2 cellular contexts compared by ENCODE assay signal in the genomic region with DNA sequence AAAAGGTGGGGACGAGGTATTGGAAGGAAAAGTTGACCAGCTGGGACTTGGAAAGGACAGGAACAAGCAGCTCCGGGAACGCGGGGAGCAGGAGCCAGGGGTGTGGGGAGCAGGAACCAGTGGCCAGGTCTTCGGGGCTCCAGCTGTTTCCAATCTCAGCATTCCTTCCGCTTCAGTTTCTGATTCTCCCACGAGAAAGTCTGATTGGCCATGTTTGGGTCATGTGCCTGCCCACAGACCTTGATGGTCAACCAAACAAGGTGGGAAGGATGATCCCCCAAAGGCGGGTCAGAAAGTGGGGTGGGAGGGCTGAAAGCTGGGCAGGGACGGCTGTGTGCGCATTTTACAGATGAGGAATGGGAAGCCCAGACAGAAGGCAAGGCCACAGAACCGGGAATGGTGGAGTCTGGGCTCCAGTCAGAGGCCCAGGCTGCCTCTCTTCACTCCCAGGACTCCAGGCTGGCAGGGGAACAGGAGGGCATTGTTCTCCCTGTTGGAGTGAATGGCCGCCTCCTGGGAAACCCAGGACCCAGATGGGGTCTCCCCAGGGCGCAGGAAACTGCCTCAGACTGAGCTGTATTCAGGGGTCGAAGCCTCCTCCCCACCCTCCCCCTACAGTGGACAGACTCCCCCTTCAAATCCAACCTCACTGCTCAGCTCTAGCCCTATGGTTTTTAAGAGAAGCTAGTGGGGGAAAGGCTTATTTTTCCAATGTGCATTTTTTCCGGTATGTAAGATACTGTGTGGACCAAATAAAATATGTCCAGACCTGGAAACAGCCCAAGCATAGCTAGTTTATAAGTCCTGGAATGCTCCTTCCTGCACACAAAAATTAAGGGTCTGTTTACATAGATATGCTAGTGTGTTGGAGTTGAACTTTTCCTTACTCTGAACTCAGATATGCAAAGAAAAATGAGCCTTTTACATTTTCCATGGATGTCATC.
TF ChIP-seq lines count a peak whose summit lies in the region.

No MANE protein-coding gene starts in this region.

TF ChIP-seq in IMR-90, 13 proteins besides CTCF, POLR2A, EP300 and RAD21:
- TF ChIP-seq MAZ (IDR thresholded peaks at IDR 0.05; ENCODE audit: borderline replicate concordance, low read depth, low read length), result no peak
- no peak for TF ChIP-seq MAFK (IDR thresholded peaks at IDR 0.05; ENCODE audit: low read depth, low read length)
- TF ChIP-seq, protein P1, sequence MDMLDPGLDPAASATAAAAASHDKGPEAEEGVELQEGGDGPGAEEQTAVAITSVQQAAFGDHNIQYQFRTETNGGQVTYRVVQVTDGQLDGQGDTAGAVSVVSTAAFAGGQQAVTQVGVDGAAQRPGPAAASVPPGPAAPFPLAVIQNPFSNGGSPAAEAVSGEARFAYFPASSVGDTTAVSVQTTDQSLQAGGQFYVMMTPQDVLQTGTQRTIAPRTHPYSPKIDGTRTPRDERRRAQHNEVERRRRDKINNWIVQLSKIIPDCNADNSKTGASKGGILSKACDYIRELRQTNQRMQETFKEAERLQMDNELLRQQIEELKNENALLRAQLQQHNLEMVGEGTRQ (IDR thresholded peaks at IDR 0.05; ENCODE audit: low read depth, low read length), result peak; percentile 59; the same call in 1 of the 2 replicates
TF ChIP-seq in IMR-90: peak in this region for 1.

TF ChIP-seq in HepG2, 621 proteins besides CTCF, POLR2A, EP300 and RAD21 (continues in another document):
- TF ChIP-seq HDAC6 (IDR thresholded peaks at IDR 0.05; ENCODE audit: low read depth, low read length) (no peak), TEAD2 (CRISPR knock-in tag; IDR thresholded peaks at IDR 0.05) (no peak), MED8 (CRISPR knock-in tag; IDR thresholded peaks at IDR 0.05; ENCODE audit: insufficient replicate concordance) (no peak), KLF9 (CRISPR knock-in tag; IDR thresholded peaks at IDR 0.05; ENCODE audit: low read depth) (no peak), SNAI1 (CRISPR knock-in tag; IDR thresholded peaks at IDR 0.05; ENCODE audit: borderline replicate concordance) (no peak), SOX6 (IDR thresholded peaks at IDR 0.05) (no peak), SOX6 (CRISPR knock-in tag; IDR thresholded peaks at IDR 0.05) (no peak), GATAD1 (CRISPR knock-in tag; IDR thresholded peaks at IDR 0.05) (no peak), ZNF781 (CRISPR knock-in tag; IDR thresholded peaks at IDR 0.05; ENCODE audit: borderline replicate concordance, not compliant biosample characterization) (peak; percentile 52), RFX3 (CRISPR knock-in tag; IDR thresholded peaks at IDR 0.05) (no peak), ZNF292 (CRISPR knock-in tag; IDR thresholded peaks at IDR 0.05; ENCODE audit: borderline replicate concordance, low read depth) (peak; percentile 50; the same call in 1 of the 2 replicates), ZNF251 (CRISPR knock-in tag; IDR thresholded peaks at IDR 0.05) (no peak), NFIB (CRISPR knock-in tag; IDR thresholded peaks at IDR 0.05; ENCODE audit: borderline replicate concordance) (no peak), ZNF773 (CRISPR knock-in tag; IDR thresholded peaks at IDR 0.05; ENCODE audit: borderline replicate concordance) (no peak), HNF4G (IDR thresholded peaks at IDR 0.05; ENCODE audit: borderline replicate concordance, low read depth, low read length) (no peak), HNF4G (CRISPR knock-in tag; IDR thresholded peaks at IDR 0.05; ENCODE audit: borderline replicate concordance, low read depth) (no peak), ZNF768 (CRISPR knock-in tag; IDR thresholded peaks at IDR 0.05) (peak; percentile 33; the same call in 1 of the 2 replicates), ZNF776 (CRISPR knock-in tag; IDR thresholded peaks at IDR 0.05) (no peak), KMT2B (CRISPR knock-in tag; IDR thresholded peaks at IDR 0.05) (no peak), ZFP90 (CRISPR knock-in tag; IDR thresholded peaks at IDR 0.05; ENCODE audit: borderline replicate concordance) (no peak), ZNF441 (CRISPR knock-in tag; IDR thresholded peaks at IDR 0.05; ENCODE audit: borderline replicate concordance) (peak; percentile 21; the same call in 1 of the 2 replicates), ZNF670 (CRISPR knock-in tag; IDR thresholded peaks at IDR 0.05; ENCODE audit: borderline replicate concordance) (no peak), ZNF337 (CRISPR knock-in tag; IDR thresholded peaks at IDR 0.05; ENCODE audit: borderline replicate concordance, low read depth) (no peak), AHR (CRISPR knock-in tag; IDR thresholded peaks at IDR 0.05) (no peak), MXD4 (CRISPR knock-in tag; IDR thresholded peaks at IDR 0.05) (no peak), ZNF354B (CRISPR knock-in tag; IDR thresholded peaks at IDR 0.05) (no peak), SSRP1 (CRISPR knock-in tag; IDR thresholded peaks at IDR 0.05) (0 out of 2 replicates have a peak, but pooled peaks have one; percentile 28), ZNF839 (CRISPR knock-in tag; IDR thresholded peaks at IDR 0.05; ENCODE audit: borderline replicate concordance) (no peak), ZNF556 (CRISPR knock-in tag; IDR thresholded peaks at IDR 0.05; ENCODE audit: borderline replicate concordance) (no peak)
- TF ChIP-seq, protein P2, sequence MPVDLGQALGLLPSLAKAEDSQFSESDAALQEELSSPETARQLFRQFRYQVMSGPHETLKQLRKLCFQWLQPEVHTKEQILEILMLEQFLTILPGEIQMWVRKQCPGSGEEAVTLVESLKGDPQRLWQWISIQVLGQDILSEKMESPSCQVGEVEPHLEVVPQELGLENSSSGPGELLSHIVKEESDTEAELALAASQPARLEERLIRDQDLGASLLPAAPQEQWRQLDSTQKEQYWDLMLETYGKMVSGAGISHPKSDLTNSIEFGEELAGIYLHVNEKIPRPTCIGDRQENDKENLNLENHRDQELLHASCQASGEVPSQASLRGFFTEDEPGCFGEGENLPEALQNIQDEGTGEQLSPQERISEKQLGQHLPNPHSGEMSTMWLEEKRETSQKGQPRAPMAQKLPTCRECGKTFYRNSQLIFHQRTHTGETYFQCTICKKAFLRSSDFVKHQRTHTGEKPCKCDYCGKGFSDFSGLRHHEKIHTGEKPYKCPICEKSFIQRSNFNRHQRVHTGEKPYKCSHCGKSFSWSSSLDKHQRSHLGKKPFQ (CRISPR knock-in tag; IDR thresholded peaks at IDR 0.05; ENCODE audit: insufficient replicate concordance), result no peak
- TF ChIP-seq, protein P3, sequence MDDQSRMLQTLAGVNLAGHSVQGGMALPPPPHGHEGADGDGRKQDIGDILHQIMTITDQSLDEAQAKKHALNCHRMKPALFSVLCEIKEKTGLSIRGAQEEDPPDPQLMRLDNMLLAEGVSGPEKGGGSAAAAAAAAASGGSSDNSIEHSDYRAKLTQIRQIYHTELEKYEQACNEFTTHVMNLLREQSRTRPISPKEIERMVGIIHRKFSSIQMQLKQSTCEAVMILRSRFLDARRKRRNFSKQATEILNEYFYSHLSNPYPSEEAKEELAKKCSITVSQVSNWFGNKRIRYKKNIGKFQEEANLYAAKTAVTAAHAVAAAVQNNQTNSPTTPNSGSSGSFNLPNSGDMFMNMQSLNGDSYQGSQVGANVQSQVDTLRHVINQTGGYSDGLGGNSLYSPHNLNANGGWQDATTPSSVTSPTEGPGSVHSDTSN (CRISPR knock-in tag; IDR thresholded peaks at IDR 0.05; ENCODE audit: borderline replicate concordance), result no peak
- TF ChIP-seq, protein P4, sequence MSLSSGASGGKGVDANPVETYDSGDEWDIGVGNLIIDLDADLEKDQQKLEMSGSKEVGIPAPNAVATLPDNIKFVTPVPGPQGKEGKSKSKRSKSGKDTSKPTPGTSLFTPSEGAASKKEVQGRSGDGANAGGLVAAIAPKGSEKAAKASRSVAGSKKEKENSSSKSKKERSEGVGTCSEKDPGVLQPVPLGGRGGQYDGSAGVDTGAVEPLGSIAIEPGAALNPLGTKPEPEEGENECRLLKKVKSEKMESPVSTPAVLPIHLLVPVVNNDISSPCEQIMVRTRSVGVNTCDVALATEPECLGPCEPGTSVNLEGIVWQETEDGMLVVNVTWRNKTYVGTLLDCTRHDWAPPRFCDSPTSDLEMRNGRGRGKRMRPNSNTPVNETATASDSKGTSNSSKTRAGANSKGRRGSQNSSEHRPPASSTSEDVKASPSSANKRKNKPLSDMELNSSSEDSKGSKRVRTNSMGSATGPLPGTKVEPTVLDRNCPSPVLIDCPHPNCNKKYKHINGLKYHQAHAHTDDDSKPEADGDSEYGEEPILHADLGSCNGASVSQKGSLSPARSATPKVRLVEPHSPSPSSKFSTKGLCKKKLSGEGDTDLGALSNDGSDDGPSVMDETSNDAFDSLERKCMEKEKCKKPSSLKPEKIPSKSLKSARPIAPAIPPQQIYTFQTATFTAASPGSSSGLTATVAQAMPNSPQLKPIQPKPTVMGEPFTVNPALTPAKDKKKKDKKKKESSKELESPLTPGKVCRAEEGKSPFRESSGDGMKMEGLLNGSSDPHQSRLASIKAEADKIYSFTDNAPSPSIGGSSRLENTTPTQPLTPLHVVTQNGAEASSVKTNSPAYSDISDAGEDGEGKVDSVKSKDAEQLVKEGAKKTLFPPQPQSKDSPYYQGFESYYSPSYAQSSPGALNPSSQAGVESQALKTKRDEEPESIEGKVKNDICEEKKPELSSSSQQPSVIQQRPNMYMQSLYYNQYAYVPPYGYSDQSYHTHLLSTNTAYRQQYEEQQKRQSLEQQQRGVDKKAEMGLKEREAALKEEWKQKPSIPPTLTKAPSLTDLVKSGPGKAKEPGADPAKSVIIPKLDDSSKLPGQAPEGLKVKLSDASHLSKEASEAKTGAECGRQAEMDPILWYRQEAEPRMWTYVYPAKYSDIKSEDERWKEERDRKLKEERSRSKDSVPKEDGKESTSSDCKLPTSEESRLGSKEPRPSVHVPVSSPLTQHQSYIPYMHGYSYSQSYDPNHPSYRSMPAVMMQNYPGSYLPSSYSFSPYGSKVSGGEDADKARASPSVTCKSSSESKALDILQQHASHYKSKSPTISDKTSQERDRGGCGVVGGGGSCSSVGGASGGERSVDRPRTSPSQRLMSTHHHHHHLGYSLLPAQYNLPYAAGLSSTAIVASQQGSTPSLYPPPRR (CRISPR knock-in tag; IDR thresholded peaks at IDR 0.05; ENCODE audit: borderline replicate concordance), result no peak
- TF ChIP-seq, protein P5, sequence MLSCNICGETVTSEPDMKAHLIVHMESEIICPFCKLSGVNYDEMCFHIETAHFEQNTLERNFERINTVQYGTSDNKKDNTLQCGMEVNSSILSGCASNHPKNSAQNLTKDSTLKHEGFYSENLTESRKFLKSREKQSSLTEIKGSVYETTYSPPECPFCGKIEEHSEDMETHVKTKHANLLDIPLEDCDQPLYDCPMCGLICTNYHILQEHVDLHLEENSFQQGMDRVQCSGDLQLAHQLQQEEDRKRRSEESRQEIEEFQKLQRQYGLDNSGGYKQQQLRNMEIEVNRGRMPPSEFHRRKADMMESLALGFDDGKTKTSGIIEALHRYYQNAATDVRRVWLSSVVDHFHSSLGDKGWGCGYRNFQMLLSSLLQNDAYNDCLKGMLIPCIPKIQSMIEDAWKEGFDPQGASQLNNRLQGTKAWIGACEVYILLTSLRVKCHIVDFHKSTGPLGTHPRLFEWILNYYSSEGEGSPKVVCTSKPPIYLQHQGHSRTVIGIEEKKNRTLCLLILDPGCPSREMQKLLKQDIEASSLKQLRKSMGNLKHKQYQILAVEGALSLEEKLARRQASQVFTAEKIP (CRISPR knock-in tag; IDR thresholded peaks at IDR 0.05; ENCODE audit: borderline replicate concordance), result no peak
- TF ChIP-seq, protein P1 (IDR thresholded peaks at IDR 0.05; ENCODE audit: low read depth, low read length), result peak; percentile 26; the same call in 1 of the 2 replicates
- TF ChIP-seq, protein P1 (CRISPR knock-in tag; IDR thresholded peaks at IDR 0.05; ENCODE audit: borderline replicate concordance), result peak; percentile 64; the same call in 1 of the 2 replicates
- TF ChIP-seq, protein P6, sequence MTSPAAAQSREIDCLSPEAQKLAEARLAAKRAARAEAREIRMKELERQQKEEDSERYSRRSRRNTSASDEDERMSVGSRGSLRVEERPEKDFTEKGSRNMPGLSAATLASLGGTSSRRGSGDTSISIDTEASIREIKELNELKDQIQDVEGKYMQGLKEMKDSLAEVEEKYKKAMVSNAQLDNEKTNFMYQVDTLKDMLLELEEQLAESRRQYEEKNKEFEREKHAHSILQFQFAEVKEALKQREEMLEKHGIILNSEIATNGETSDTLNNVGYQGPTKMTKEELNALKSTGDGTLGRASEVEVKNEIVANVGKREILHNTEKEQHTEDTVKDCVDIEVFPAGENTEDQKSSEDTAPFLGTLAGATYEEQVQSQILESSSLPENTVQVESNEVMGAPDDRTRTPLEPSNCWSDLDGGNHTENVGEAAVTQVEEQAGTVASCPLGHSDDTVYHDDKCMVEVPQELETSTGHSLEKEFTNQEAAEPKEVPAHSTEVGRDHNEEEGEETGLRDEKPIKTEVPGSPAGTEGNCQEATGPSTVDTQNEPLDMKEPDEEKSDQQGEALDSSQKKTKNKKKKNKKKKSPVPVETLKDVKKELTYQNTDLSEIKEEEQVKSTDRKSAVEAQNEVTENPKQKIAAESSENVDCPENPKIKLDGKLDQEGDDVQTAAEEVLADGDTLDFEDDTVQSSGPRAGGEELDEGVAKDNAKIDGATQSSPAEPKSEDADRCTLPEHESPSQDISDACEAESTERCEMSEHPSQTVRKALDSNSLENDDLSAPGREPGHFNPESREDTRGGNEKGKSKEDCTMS (CRISPR knock-in tag; conservative IDR thresholded peaks at IDR 0.05), result no peak
- TF ChIP-seq, protein P7, sequence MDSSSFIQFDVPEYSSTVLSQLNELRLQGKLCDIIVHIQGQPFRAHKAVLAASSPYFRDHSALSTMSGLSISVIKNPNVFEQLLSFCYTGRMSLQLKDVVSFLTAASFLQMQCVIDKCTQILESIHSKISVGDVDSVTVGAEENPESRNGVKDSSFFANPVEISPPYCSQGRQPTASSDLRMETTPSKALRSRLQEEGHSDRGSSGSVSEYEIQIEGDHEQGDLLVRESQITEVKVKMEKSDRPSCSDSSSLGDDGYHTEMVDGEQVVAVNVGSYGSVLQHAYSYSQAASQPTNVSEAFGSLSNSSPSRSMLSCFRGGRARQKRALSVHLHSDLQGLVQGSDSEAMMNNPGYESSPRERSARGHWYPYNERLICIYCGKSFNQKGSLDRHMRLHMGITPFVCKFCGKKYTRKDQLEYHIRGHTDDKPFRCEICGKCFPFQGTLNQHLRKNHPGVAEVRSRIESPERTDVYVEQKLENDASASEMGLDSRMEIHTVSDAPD (CRISPR knock-in tag; IDR thresholded peaks at IDR 0.05), result no peak
